23 cellular contexts compared by ENCODE assay signal in genomic region chr9:20592673-20593072, GRCh38. TPM values are rescaled to one million over a fixed set of nuclear protein-coding genes. Genes with fewer than 3 reads are reported as not detected.
A peak's percentile ranks its signal among the peaks of the same experiment; 100 is the strongest.
DNase-seq lines count a peak whose midpoint lies in the region; ATAC-seq, FAIRE-seq and TF ChIP-seq lines count a peak whose summit lies in the region.
"Had no signal": no experiment of that assay in that cellular context is flagged by ENCODE, and none has a peak within 500 bp of the region (broad histone marks: within the 10 kb centered on the region; RNA-seq: fewer than 3 reads in every experiment).

No MANE protein-coding gene starts in this region.

- DNase-seq in AG08395 (ENCODE audit: low spot score) (peak; percentile 8), amniotic epithelial cell (ENCODE audit: low read depth) (peak; percentile 21), kidney glomerular epithelial cell (lab: John Stamatoyannopoulos, UW) (peak; percentile 29), epidermal melanocyte (ENCODE audit: insufficient read length, low spot score) (no peak), NCI-H1048 (lab: John Stamatoyannopoulos, UW) (no peak), frontal cortex (ENCODE audit: low spot score in 2 of 2) (no peak)
- DNase-seq: activated CD4-positive, alpha-beta memory T cell treated with anti-CD3 and anti-CD28 coated beads, Interleukin-2, amount 10 ng/mL, durations not matched to agents 7 days and 5 days; activated CD4-positive, CD25-positive, alpha-beta regulatory T cell; activated naive CD4-positive, alpha-beta T cell treated with anti-CD3 and anti-CD28 coated beads, Interleukin-2, amount 10 ng/mL, durations not matched to agents 7 days and 5 days; activated T-cell treated with anti-CD3 and anti-CD28 coated beads, Interleukin-2, amount 50 U/mL, for 24 hours; aorta; DMS53; effector memory CD8-positive, alpha-beta T cell; left cardiac atrium; MG63; NCI-H146; NCI-H2171; NCI-H748 treated with DMSO at 0.1 percent for 48 hours; stimulated activated CD4-positive, alpha-beta T cell treated with anti-CD3 and anti-CD28 coated beads, Interleukin-2, amount 100 ng/mL, for 48 hours; stimulated activated naive CD8-positive, alpha-beta T cell treated with anti-CD3 and anti-CD28 coated beads, Interleukin-15, amount 100 ng/mL, for 72 hours had no signal

- H3K4me1 ChIP-seq in HEK293 (ENCODE audit: control insufficient read depth, insufficient read depth, low read length): peaks cover 9% of the 10 kb centered on the region

- no peak overlapping the region for H3K27ac ChIP-seq in HEK293 (ENCODE audit: extremely low read depth, low read depth, low read length)

- no peaks in the 10 kb centered on the region; a peak in 1 of 3 replicates for H3K36me3 ChIP-seq in HEK293 (ENCODE audit: control insufficient read depth in 2 of 2, insufficient read depth in 1 of 2, low read length in 2 of 2)
- H3K36me3 ChIP-seq: MG63 had no signal

- no peak for FAIRE-seq in frontal cortex (lab: Jason Lieb, UNC)

- CTCF ChIA-PET in HEK293 (lab: Yijun Ruan, JAX): no interaction called here

- no peak for ATAC-seq in HG03457 (IDR thresholded peaks at IDR 0.05; ENCODE audit: unreplicated experiment)
- ATAC-seq: effector memory CD8-positive, alpha-beta T cell; left cardiac atrium; natural killer cell treated with Interleukin-12 subunit alpha and Interleukin-12 subunit beta and Interleukin-15 and Interleukin-18, amount 100 ng/mL, for 72 hours; stimulated activated naive CD8-positive, alpha-beta T cell treated with anti-CD3 and anti-CD28 coated beads, Interleukin-15, amount 100 ng/mL, for 72 hours had no signal

- H3K4me3 ChIP-seq in HEK293 (ENCODE audit: low read depth, low read length): no peak overlapping the region
- H3K4me3 ChIP-seq: MG63 had no signal

- no peaks in the 10 kb centered on the region for H3K9me3 ChIP-seq in HEK293 (ENCODE audit: control insufficient read depth, insufficient read depth, low read depth, low read length)
- H3K9me3 ChIP-seq: MG63 had no signal

- POLR2A ChIA-PET in HEK293 (lab: Yijun Ruan, JAX): no interaction called here

- TF ChIP-seq CTCF in HEK293 (tag by site-specific recombination; IDR thresholded peaks at IDR 0.05): no peak

TF ChIP-seq in HEK293, 187 proteins besides CTCF, POLR2A, EP300 and RAD21:
- TF ChIP-seq, protein P1, sequence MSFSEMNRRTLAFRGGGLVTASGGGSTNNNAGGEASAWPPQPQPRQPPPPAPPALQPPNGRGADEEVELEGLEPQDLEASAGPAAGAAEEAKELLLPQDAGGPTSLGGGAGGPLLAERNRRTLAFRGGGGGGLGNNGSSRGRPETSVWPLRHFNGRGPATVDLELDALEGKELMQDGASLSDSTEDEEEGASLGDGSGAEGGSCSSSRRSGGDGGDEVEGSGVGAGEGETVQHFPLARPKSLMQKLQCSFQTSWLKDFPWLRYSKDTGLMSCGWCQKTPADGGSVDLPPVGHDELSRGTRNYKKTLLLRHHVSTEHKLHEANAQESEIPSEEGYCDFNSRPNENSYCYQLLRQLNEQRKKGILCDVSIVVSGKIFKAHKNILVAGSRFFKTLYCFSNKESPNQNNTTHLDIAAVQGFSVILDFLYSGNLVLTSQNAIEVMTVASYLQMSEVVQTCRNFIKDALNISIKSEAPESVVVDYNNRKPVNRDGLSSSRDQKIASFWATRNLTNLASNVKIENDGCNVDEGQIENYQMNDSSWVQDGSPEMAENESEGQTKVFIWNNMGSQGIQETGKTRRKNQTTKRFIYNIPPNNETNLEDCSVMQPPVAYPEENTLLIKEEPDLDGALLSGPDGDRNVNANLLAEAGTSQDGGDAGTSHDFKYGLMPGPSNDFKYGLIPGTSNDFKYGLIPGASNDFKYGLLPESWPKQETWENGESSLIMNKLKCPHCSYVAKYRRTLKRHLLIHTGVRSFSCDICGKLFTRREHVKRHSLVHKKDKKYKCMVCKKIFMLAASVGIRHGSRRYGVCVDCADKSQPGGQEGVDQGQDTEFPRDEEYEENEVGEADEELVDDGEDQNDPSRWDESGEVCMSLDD (tag by site-specific recombination; IDR thresholded peaks at IDR 0.05): no peak
- TF ChIP-seq IKZF3 (tag by site-specific recombination; IDR thresholded peaks at IDR 0.05) (0 out of 2 replicates have a peak, but pooled peaks have one; percentile 17), ZNF23 (tag by site-specific recombination; IDR thresholded peaks at IDR 0.05; ENCODE audit: borderline replicate concordance) (no peak), MZF1 (tag by site-specific recombination; IDR thresholded peaks at IDR 0.05; ENCODE audit: borderline replicate concordance) (no peak), SCRT1 (tag by site-specific recombination; IDR thresholded peaks at IDR 0.05; ENCODE audit: borderline replicate concordance) (no peak), ZNF707 (tag by site-specific recombination; IDR thresholded peaks at IDR 0.05) (no peak), ZFP69B (tag by site-specific recombination; IDR thresholded peaks at IDR 0.05) (no peak)
- TF ChIP-seq, protein P2, sequence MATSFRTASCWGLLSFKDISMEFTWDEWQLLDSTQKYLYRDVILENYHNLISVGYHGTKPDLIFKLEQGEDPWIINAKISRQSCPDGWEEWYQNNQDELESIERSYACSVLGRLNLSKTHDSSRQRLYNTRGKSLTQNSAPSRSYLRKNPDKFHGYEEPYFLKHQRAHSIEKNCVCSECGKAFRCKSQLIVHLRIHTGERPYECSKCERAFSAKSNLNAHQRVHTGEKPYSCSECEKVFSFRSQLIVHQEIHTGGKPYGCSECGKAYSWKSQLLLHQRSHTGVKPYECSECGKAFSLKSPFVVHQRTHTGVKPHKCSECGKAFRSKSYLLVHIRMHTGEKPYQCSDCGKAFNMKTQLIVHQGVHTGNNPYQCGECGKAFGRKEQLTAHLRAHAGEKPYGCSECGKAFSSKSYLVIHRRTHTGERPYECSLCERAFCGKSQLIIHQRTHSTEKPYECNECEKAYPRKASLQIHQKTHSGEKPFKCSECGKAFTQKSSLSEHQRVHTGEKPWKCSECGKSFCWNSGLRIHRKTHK (tag by site-specific recombination; IDR thresholded peaks at IDR 0.05): no peak

RNA-seq across cellular contexts. Expression of gene MLLT3, which starts 29.6 kb away (rescaled TPM):
- 125 TPM for total RNA-seq in frontal cortex

Comparison
In these comparisons a context has a peak if more than half of its experiments do, and no peak if none do; other contexts are left out.
1. DNase-seq: peak in AG08395 (single experiment), amniotic epithelial cell (single experiment) and kidney glomerular epithelial cell (single experiment); none in epidermal melanocyte (single experiment), NCI-H1048 (single experiment) and frontal cortex (0 of 2).